In genomic region chr6:74925683-74926082, GRCh38 we compare ENCODE assay signal across 10 cellular contexts.
DNase-seq lines count a peak whose midpoint lies in the region; ATAC-seq, FAIRE-seq and TF ChIP-seq lines count a peak whose summit lies in the region.
"Had no signal": no experiment of that assay in that cellular context is flagged by ENCODE, and none has a peak within 500 bp of the region (broad histone marks: within the 10 kb centered on the region; RNA-seq: fewer than 3 reads in every experiment).

No MANE protein-coding gene starts in this region.

- H3K27ac Mint-ChIP-seq in T-cell, result no peak overlapping the region
- no peak overlapping the region for H3K27ac Mint-ChIP-seq in activated naive CD4-positive, alpha-beta T cell treated with anti-CD3 and anti-CD28 coated beads for 36 hours
- no peak overlapping the region for H3K27ac Mint-ChIP-seq in natural killer cell treated with Interleukin-12 subunit alpha and Interleukin-12 subunit beta and Interleukin-15 and Interleukin-18, amount 100 ng/mL, for 72 hours

- POLR2A ChIA-PET in T-cell (lab: Charles Lee), result interaction anchor here in 1 of 2 donors (0.7 kb wide), 1 partner anchor 20 kb away, joined by 3 read pairs; no protein-coding TSS in a partner anchor

- no peak overlapping the region for H3K9ac ChIP-seq in kidney (ENCODE audit: low read length in 2 of 2)

- no peaks in the 10 kb centered on the region for H3K36me3 Mint-ChIP-seq in T-cell
- no peaks in the 10 kb centered on the region for H3K36me3 Mint-ChIP-seq in activated naive CD4-positive, alpha-beta T cell treated with anti-CD3 and anti-CD28 coated beads for 36 hours (ENCODE audit: low read depth)
- H3K36me3 Mint-ChIP-seq in natural killer cell treated with Interleukin-12 subunit alpha and Interleukin-12 subunit beta and Interleukin-15 and Interleukin-18, amount 100 ng/mL, for 72 hours, result no peaks in the 10 kb centered on the region

- no peaks in the 10 kb centered on the region for H3K27me3 ChIP-seq in GM06990 (replicated peaks; ENCODE audit: control insufficient read depth, insufficient read depth, low read length)

- H3K36me3 ChIP-seq in GM06990 (ENCODE audit: control insufficient read depth, insufficient read depth, low read length) (no peaks in the 10 kb centered on the region), kidney (ENCODE audit: control insufficient read depth in 1 of 2, insufficient read depth in 2 of 2, low read length in 2 of 2) (no peaks in the 10 kb centered on the region)

- CTCF ChIA-PET in T-cell (lab: Charles Lee), result no interaction called here
- CTCF ChIA-PET in activated naive CD4-positive, alpha-beta T cell treated with anti-CD3 and anti-CD28 coated beads for 36 hours (lab: Charles Lee), result no interaction called here

- H3K9me3 ChIP-seq in kidney (ENCODE audit: control insufficient read depth in 1 of 2, low read length in 2 of 2), result no peaks in the 10 kb centered on the region

- no peaks in the 10 kb centered on the region for H3K4me1 ChIP-seq in kidney (ENCODE audit: control insufficient read depth in 1 of 2, insufficient read depth in 1 of 2, low read depth in 1 of 2, low read length in 2 of 2)

- no peak for FAIRE-seq in kidney (lab: Jason Lieb, UNC)

- no peaks in the 10 kb centered on the region for H3K9me3 Mint-ChIP-seq in T-cell
- H3K9me3 Mint-ChIP-seq in activated naive CD4-positive, alpha-beta T cell treated with anti-CD3 and anti-CD28 coated beads for 36 hours, result no peaks in the 10 kb centered on the region
- H3K9me3 Mint-ChIP-seq in natural killer cell treated with Interleukin-12 subunit alpha and Interleukin-12 subunit beta and Interleukin-15 and Interleukin-18, amount 100 ng/mL, for 72 hours, result peaks cover 5% of the 10 kb centered on the region

- H3K27ac ChIP-seq in kidney (ENCODE audit: low read depth in 2 of 2, low read length in 2 of 2), result no peak overlapping the region

- DNase-seq in GM06990 (ENCODE audit: extremely low read depth, insufficient read length) (peak; percentile 26), RPMI8226 (peak; percentile 9), T-cell (no peak), kidney (no peak)
- no peak for DNase-seq in activated naive CD4-positive, alpha-beta T cell treated with anti-CD3 and anti-CD28 coated beads for 36 hours
- no peak for DNase-seq in natural killer cell treated with Interleukin-12 subunit alpha and Interleukin-12 subunit beta and Interleukin-15 and Interleukin-18, amount 100 ng/mL, for 72 hours (ENCODE audit: low spot score)
- DNase-seq: NCI-H2171 treated with DMSO at 0.1 percent for 48 hours, T-helper 1 cell had no signal

- no peaks in the 10 kb centered on the region for H3K4me1 Mint-ChIP-seq in T-cell
- no peaks in the 10 kb centered on the region for H3K4me1 Mint-ChIP-seq in activated naive CD4-positive, alpha-beta T cell treated with anti-CD3 and anti-CD28 coated beads for 36 hours (ENCODE audit: low read depth)
- H3K4me1 Mint-ChIP-seq in natural killer cell treated with Interleukin-12 subunit alpha and Interleukin-12 subunit beta and Interleukin-15 and Interleukin-18, amount 100 ng/mL, for 72 hours (ENCODE audit: low read depth in 2 of 2), result no peaks in the 10 kb centered on the region

- H3K4me3 ChIP-seq in GM06990 (replicated peaks; ENCODE audit: low read depth, low read length) (no peak overlapping the region), kidney (ENCODE audit: low read length in 2 of 2) (no peak overlapping the region)

- ATAC-seq in GM19463 (IDR thresholded peaks at IDR 0.05; ENCODE audit: unreplicated experiment) (peak; percentile 94), HG03066 (IDR thresholded peaks at IDR 0.05; ENCODE audit: low read depth, unreplicated experiment) (peak; percentile 76), T-cell (replicated peaks in 1 of 4) (no peak)
- no peak for ATAC-seq in natural killer cell treated with Interleukin-12 subunit alpha and Interleukin-12 subunit beta and Interleukin-15 and Interleukin-18, amount 100 ng/mL, for 72 hours

- intact Hi-C loops in activated naive CD4-positive, alpha-beta T cell treated with anti-CD3 and anti-CD28 coated beads for 36 hours (cut with micrococcal nuclease), result no loop called here
- intact Hi-C loops in kidney (cut with DNase I), result no loop called here

- no peaks in the 10 kb centered on the region for H3K27me3 Mint-ChIP-seq in T-cell
- no peaks in the 10 kb centered on the region for H3K27me3 Mint-ChIP-seq in activated naive CD4-positive, alpha-beta T cell treated with anti-CD3 and anti-CD28 coated beads for 36 hours (ENCODE audit: low read depth)
- no peaks in the 10 kb centered on the region for H3K27me3 Mint-ChIP-seq in natural killer cell treated with Interleukin-12 subunit alpha and Interleukin-12 subunit beta and Interleukin-15 and Interleukin-18, amount 100 ng/mL, for 72 hours

- no peak overlapping the region for H3K4me3 Mint-ChIP-seq in T-cell
- no peak overlapping the region for H3K4me3 Mint-ChIP-seq in activated naive CD4-positive, alpha-beta T cell treated with anti-CD3 and anti-CD28 coated beads for 36 hours
- no peak overlapping the region for H3K4me3 Mint-ChIP-seq in natural killer cell treated with Interleukin-12 subunit alpha and Interleukin-12 subunit beta and Interleukin-15 and Interleukin-18, amount 100 ng/mL, for 72 hours

- TF ChIP-seq CTCF in GM06990 (IDR thresholded peaks at IDR 0.05; ENCODE audit: insufficient read depth, low read length, poor library complexity, severe bottlenecking) (no peak), kidney (IDR thresholded peaks at IDR 0.05; ENCODE audit: borderline replicate concordance, extremely low read depth, insufficient read depth) (no peak)

Comparison
In these comparisons a context has a peak if more than half of its experiments do, and no peak if none do; other contexts are left out.
1. DNase-seq: peak in GM06990 (single experiment) and RPMI8226 (single experiment); none in T-cell (0 of 34), activated naive CD4-positive, alpha-beta T cell treated with anti-CD3 and anti-CD28 coated beads for 36 hours (single experiment), kidney (single experiment) and natural killer cell treated with Interleukin-12 subunit alpha and Interleukin-12 subunit beta and Interleukin-15 and Interleukin-18, amount 100 ng/mL, for 72 hours (single experiment).
2. ATAC-seq: peak in GM19463 (single experiment) and HG03066 (single experiment); none in T-cell (0 of 4) and natural killer cell treated with Interleukin-12 subunit alpha and Interleukin-12 subunit beta and Interleukin-15 and Interleukin-18, amount 100 ng/mL, for 72 hours (0 of 2).